Comparison of ENCODE assay signal across 1 cellular context in the genomic region with DNA sequence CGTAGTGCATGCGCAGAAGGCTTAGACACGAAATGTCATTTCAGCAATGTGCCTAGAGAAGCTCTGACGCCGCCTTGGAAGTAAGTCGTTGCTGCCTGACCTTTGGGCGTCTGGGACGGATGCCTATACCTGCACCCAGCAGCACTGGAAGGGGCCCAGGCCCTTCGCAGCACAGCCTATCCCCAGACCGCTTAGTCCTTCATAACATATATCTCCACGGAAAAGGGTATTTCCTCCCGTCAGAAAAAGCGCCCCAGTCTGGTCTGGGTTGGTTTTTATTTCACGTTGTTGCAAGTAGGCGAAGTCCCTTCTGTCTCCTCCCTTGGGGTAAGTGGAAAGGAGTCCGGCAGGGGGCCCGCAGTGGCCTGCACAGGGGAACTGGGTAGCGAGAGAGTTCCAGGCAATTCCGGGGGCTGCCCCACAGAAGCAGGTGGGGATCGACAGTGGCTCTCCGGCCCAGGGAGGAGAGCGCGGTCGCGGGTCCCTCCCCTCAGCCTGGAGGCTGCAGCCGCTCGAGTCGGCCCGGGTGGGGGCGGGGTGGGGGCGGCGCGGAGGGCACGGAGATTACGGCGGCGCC.
TF ChIP-seq lines count a peak whose summit lies in the region.

No MANE protein-coding gene starts in this region.

TF ChIP-seq in HepG2, 621 proteins besides CTCF, POLR2A, EP300 and RAD21:
- TF ChIP-seq EEA1 (CRISPR knock-in tag; IDR thresholded peaks at IDR 0.05; ENCODE audit: borderline replicate concordance), result no peak
- TF ChIP-seq, protein P1, sequence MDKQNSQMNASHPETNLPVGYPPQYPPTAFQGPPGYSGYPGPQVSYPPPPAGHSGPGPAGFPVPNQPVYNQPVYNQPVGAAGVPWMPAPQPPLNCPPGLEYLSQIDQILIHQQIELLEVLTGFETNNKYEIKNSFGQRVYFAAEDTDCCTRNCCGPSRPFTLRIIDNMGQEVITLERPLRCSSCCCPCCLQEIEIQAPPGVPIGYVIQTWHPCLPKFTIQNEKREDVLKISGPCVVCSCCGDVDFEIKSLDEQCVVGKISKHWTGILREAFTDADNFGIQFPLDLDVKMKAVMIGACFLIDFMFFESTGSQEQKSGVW (CRISPR knock-in tag; IDR thresholded peaks at IDR 0.05; ENCODE audit: borderline replicate concordance), result no peak
- TF ChIP-seq NFIC (IDR thresholded peaks at IDR 0.05; ENCODE audit: low read length), result no peak
- TF ChIP-seq NCOA1 (CRISPR knock-in tag; IDR thresholded peaks at IDR 0.05), result no peak
- TF ChIP-seq ZNF563 (CRISPR knock-in tag; IDR thresholded peaks at IDR 0.05), result no peak
- TF ChIP-seq, protein P2, sequence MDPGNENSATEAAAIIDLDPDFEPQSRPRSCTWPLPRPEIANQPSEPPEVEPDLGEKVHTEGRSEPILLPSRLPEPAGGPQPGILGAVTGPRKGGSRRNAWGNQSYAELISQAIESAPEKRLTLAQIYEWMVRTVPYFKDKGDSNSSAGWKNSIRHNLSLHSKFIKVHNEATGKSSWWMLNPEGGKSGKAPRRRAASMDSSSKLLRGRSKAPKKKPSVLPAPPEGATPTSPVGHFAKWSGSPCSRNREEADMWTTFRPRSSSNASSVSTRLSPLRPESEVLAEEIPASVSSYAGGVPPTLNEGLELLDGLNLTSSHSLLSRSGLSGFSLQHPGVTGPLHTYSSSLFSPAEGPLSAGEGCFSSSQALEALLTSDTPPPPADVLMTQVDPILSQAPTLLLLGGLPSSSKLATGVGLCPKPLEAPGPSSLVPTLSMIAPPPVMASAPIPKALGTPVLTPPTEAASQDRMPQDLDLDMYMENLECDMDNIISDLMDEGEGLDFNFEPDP (CRISPR knock-in tag; conservative IDR thresholded peaks at IDR 0.05), result 0 out of 2 replicates have a peak, but pooled peaks have one; percentile 19
